Comparison of ENCODE assay signal across 30 cellular contexts in genomic region chr10:28429045-28429444, GRCh38.
"Had no signal": no experiment of that assay in that cellular context is flagged by ENCODE, and none has a peak within 500 bp of the region (broad histone marks: within the 10 kb centered on the region; RNA-seq: fewer than 3 reads in every experiment).

No MANE protein-coding gene starts in this region.

- H3K4me3 Mint-ChIP-seq: activated CD4-positive, alpha-beta T cell treated with anti-CD3 and anti-CD28 coated beads for 36 hours; activated CD4-positive, alpha-beta T cell treated with anti-CD3 and anti-CD28 coated beads, Interleukin-2, amount 10 ng/mL, durations not matched to agents 7 days and 5 days; activated CD8-positive, alpha-beta T cell treated with anti-CD3 and anti-CD28 coated beads, Interleukin-2, amount 10 ng/mL, durations not matched to agents 7 days and 5 days; activated naive CD4-positive, alpha-beta T cell treated with anti-CD3 and anti-CD28 coated beads, Interleukin-2, amount 50 U/mL, for 24 hours; activated naive CD8-positive, alpha-beta T cell treated with anti-CD3 and anti-CD28 coated beads, Interleukin-2, amount 10 ng/mL, durations not matched to agents 7 days and 5 days; activated T-cell treated with anti-CD3 and anti-CD28 coated beads, Interleukin-2, amount 50 U/mL, for 24 hours; central memory CD8-positive, alpha-beta T cell; T-helper 1 cell treated with Interleukin-12 subunit alpha and Interleukin-12 subunit beta and Interleukin-4 antibody, amounts not matched to agents 30 μg/mL and 1 μg/mL, for 36 hours; T-helper 2 cell treated with Interferon-gamma antibody and Interleukin-4, amounts not matched to agents 5 μg/mL and 100 μg/mL, for 36 hours; WTC11 had no signal

- H3K4me2 ChIP-seq: SK-N-SH had no signal

- H3K9me3 Mint-ChIP-seq: activated CD4-positive, alpha-beta T cell treated with anti-CD3 and anti-CD28 coated beads, Interleukin-2, amount 10 ng/mL, durations not matched to agents 7 days and 5 days; activated naive CD4-positive, alpha-beta T cell treated with anti-CD3 and anti-CD28 coated beads, Interleukin-2, amount 50 U/mL, for 24 hours; activated naive CD8-positive, alpha-beta T cell treated with anti-CD3 and anti-CD28 coated beads, Interleukin-2, amount 10 ng/mL, durations not matched to agents 7 days and 5 days; activated T-cell treated with anti-CD3 and anti-CD28 coated beads, Interleukin-2, amount 50 U/mL, for 24 hours; activated T-helper 2 cell treated with anti-CD3 and anti-CD28 coated beads, Interferon-gamma antibody, Interleukin-2, Interleukin-4, amounts not matched to agents 10 μg/mL and 5 μg/mL and 100 μg/mL, durations not matched to agents 14 hours and 24 hours and 36 hours; central memory CD8-positive, alpha-beta T cell; T-helper 2 cell treated with Interferon-gamma antibody and Interleukin-4, amounts not matched to agents 5 μg/mL and 100 μg/mL, for 36 hours had no signal

- H3K4me1 ChIP-seq: SJSA1 had no signal

- H3K4me3 ChIP-seq: ascending aorta, cardiac muscle cell, Peyer's patch, SJSA1 had no signal

- H3K9ac ChIP-seq: SK-N-SH had no signal

- H3K9me3 ChIP-seq: ascending aorta, Peyer's patch, SK-N-SH had no signal

- H3K36me3 ChIP-seq: ascending aorta, cardiac muscle cell, Peyer's patch, SJSA1 had no signal

- H3K27ac Mint-ChIP-seq: activated CD4-positive, alpha-beta T cell treated with anti-CD3 and anti-CD28 coated beads for 36 hours; activated CD4-positive, alpha-beta T cell treated with anti-CD3 and anti-CD28 coated beads, Interleukin-2, amount 10 ng/mL, durations not matched to agents 7 days and 5 days; activated CD8-positive, alpha-beta T cell treated with anti-CD3 and anti-CD28 coated beads, Interleukin-2, amount 10 ng/mL, durations not matched to agents 7 days and 5 days; activated naive CD4-positive, alpha-beta T cell treated with anti-CD3 and anti-CD28 coated beads, Interleukin-2, amount 50 U/mL, for 24 hours; activated naive CD8-positive, alpha-beta T cell treated with anti-CD3 and anti-CD28 coated beads, Interleukin-2, amount 10 ng/mL, durations not matched to agents 7 days and 5 days; activated T-cell treated with anti-CD3 and anti-CD28 coated beads, Interleukin-2, amount 50 U/mL, for 24 hours; activated T-helper 2 cell treated with anti-CD3 and anti-CD28 coated beads, Interferon-gamma antibody, Interleukin-2, Interleukin-4, amounts not matched to agents 10 μg/mL and 5 μg/mL and 100 μg/mL, durations not matched to agents 14 hours and 24 hours and 36 hours; T-helper 1 cell treated with Interleukin-12 subunit alpha and Interleukin-12 subunit beta and Interleukin-4 antibody, amounts not matched to agents 30 μg/mL and 1 μg/mL, for 36 hours; T-helper 2 cell treated with Interferon-gamma antibody and Interleukin-4, amounts not matched to agents 5 μg/mL and 100 μg/mL, for 36 hours; WTC11 had no signal

- H3K27me3 Mint-ChIP-seq: activated CD4-positive, alpha-beta T cell treated with anti-CD3 and anti-CD28 coated beads, Interleukin-2, amount 10 ng/mL, durations not matched to agents 7 days and 5 days; activated naive CD4-positive, alpha-beta T cell treated with anti-CD3 and anti-CD28 coated beads, Interleukin-2, amount 50 U/mL, for 24 hours; activated T-cell treated with anti-CD3 and anti-CD28 coated beads, Interleukin-2, amount 50 U/mL, for 24 hours had no signal

- H3K27me3 ChIP-seq: ascending aorta, cardiac muscle cell, Peyer's patch, SJSA1 had no signal

- DNase-seq: activated CD4-positive, alpha-beta T cell treated with anti-CD3 and anti-CD28 coated beads for 36 hours; activated CD4-positive, alpha-beta T cell treated with anti-CD3 and anti-CD28 coated beads, Interleukin-2, amount 50 U/mL, for 48 hours; activated CD8-positive, alpha-beta T cell treated with anti-CD3 and anti-CD28 coated beads, Interleukin-2, amount 10 ng/mL, durations not matched to agents 7 days and 5 days; activated gamma-delta T cell; activated naive CD4-positive, alpha-beta T cell treated with Interleukin-2 at 50 U/mL for 16 hours; activated naive CD8-positive, alpha-beta T cell treated with anti-CD3 and anti-CD28 coated beads, Interleukin-2, amount 10 ng/mL, durations not matched to agents 7 days and 5 days; activated T-cell treated with anti-CD3 and anti-CD28 coated beads, Interleukin-2, amount 50 U/mL, for 24 hours; amygdala; NCI-H1105; NCI-H1417 treated with DMSO at 0.1 percent for 48 hours; NCI-H187 treated with DMSO at 0.1 percent for 48 hours; NCI-H2081; NCI-H2171 treated with DMSO at 0.1 percent for 48 hours; NCI-H2227 treated with DMSO at 0.1 percent for 48 hours; NCI-H524 treated with DMSO at 0.1 percent for 48 hours; Peyer's patch; RPMI8226; SHP77 treated with DMSO at 0.1 percent for 48 hours; SK-N-SH had no signal

- H3K27ac ChIP-seq: ascending aorta, cardiac muscle cell, Peyer's patch, SJSA1 had no signal

- H3K36me3 Mint-ChIP-seq: activated naive CD8-positive, alpha-beta T cell treated with anti-CD3 and anti-CD28 coated beads, Interleukin-2, amount 10 ng/mL, durations not matched to agents 7 days and 5 days had no signal

- ATAC-seq: activated CD4-positive, CD25-positive, alpha-beta regulatory T cell treated with anti-CD3 and anti-CD28 coated beads, Interleukin-2, amount 50 U/mL, for 24 hours; activated CD8-positive, alpha-beta T cell treated with anti-CD3 and anti-CD28 coated beads, Interleukin-2, amount 10 ng/mL, durations not matched to agents 7 days and 5 days; WTC11 had no signal
